Comparison of ENCODE assay signal across 1 cellular context in the genomic region with DNA sequence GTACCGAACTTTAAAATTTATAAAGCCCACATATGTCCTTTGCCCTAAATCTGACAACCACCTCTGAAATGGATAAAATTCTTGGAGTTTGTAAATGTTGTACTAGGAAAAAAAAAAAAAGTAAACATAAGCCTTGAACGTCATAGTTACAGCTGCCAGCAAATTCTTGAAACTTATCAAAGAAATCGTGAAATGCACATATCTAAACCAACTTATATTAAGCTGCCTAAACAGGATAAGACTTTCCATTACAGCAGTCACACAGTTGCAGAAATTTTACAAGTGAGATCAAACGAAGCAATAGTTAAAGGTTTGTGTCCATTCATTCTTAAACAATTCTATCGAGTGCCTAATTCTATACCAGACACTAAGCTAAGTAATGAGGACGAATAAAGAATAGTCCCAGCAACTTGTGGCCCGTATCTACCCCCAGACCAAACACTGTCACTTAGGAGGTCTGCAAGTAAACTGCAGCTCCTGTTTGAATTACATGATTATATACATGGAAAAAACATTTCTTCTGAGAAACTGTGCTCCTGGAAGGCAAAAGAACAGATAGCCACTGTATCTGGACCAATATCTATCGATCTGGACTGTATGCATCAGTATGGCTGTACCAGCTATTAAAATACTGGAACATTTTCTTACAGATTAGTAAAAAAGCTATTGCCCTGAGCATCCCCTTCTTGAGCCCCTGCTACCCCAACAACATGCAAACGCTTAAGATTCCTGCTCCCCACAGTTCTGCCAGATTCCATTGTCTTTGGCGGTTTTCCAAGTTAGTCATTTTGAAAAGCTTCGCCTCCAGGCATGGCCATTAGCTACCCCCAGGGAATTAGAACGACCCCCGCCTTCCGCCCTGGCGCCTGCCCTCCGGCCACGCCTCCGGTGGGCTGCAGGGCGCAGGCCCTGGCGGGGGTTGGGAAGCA.
A peak's percentile ranks its signal among the peaks of the same experiment; 100 is the strongest.
TF ChIP-seq lines count a peak whose summit lies in the region.

No MANE protein-coding gene starts in this region.

TF ChIP-seq in K562, 482 proteins besides CTCF, POLR2A, EP300 and RAD21:
- TF ChIP-seq, protein P1, sequence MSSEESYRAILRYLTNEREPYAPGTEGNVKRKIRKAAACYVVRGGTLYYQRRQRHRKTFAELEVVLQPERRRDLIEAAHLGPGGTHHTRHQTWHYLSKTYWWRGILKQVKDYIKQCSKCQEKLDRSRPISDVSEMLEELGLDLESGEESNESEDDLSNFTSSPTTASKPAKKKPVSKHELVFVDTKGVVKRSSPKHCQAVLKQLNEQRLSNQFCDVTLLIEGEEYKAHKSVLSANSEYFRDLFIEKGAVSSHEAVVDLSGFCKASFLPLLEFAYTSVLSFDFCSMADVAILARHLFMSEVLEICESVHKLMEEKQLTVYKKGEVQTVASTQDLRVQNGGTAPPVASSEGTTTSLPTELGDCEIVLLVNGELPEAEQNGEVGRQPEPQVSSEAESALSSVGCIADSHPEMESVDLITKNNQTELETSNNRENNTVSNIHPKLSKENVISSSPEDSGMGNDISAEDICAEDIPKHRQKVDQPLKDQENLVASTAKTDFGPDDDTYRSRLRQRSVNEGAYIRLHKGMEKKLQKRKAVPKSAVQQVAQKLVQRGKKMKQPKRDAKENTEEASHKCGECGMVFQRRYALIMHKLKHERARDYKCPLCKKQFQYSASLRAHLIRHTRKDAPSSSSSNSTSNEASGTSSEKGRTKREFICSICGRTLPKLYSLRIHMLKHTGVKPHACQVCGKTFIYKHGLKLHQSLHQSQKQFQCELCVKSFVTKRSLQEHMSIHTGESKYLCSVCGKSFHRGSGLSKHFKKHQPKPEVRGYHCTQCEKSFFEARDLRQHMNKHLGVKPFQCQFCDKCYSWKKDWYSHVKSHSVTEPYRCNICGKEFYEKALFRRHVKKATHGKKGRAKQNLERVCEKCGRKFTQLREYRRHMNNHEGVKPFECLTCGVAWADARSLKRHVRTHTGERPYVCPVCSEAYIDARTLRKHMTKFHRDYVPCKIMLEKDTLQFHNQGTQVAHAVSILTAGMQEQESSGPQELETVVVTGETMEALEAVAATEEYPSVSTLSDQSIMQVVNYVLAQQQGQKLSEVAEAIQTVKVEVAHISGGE (CRISPR knock-in tag; IDR thresholded peaks at IDR 0.05): peak in 1 of 3 experiments; percentile 25; a peak in 1 of 6 replicates
- TF ChIP-seq NFIC (IDR thresholded peaks at IDR 0.05): peak; percentile 51
- no peak for TF ChIP-seq KAT2B (IDR thresholded peaks at IDR 0.05; ENCODE audit: low read depth, low read length)
TF ChIP-seq in K562: peak in this region for 2.
